ENCODE assay signal across 8 cellular contexts in the genomic region with DNA sequence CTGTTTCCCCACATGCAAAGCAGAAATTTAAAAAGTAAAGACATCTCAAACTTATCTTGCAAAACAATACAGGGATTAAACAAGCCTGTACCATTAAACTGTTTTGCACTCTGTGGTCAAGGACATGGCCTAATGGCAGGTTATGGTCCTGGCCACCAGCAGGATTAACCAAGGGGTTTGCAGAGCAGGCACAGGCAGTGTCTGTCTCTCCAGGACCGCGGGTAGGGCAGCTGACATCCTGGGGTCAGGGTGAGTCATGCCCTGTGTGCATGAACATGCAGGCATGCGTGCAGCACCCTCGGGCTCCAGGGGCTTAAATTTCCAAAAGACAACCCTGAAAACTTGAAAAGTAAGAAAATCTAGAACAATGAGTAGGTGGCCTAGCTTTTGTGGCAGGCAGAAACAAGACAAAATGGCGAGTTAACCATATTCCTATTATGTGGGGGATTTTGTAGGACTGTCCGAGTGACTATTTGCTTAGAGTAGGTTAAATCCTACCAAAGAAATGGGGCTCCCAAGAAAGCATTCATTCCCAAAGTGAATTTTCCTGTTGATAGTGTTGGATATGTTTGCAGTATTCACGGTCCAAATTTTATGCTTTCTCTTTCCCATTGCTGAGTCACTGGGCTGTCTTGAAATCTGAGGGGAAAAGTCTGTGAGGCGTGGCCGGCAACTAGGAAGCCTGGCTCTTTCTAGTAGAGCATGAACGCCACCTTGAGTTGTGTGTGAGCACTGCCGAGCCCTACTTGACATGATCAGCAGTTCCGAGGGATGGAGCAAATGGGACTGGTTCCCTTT.
DNase-seq lines count a peak whose midpoint lies in the region; ATAC-seq, FAIRE-seq and TF ChIP-seq lines count a peak whose summit lies in the region.

No MANE protein-coding gene starts in this region.

- H2AFZ ChIP-seq in endothelial cell of umbilical vein (ENCODE audit: low read depth, low read length) = peak overlapping the region; percentile 86
- H2AFZ ChIP-seq in mesenchymal stem cell (ENCODE audit: low read depth, low read length) = no peak overlapping the region

- peak overlapping the region in 1 of 2 experiments; percentile 42 for H3K4ac ChIP-seq in mesenchymal stem cell (ENCODE audit: low read depth in 1 of 2, low read length in 2 of 2)

- H4K20me1 ChIP-seq in endothelial cell of umbilical vein (replicated peaks; ENCODE audit: control insufficient read depth, extremely low read depth, insufficient read depth, low read length) = no peaks in the 10 kb centered on the region

- TF ChIP-seq CTCF in endothelial cell of umbilical vein (IDR thresholded peaks at IDR 0.05; ENCODE audit: extremely low read depth in 1 of 2, insufficient read depth in 1 of 2, low read depth in 1 of 2, low read length in 2 of 2) = peak; percentile 92 to 93

- ATAC-seq in GM19351 (IDR thresholded peaks at IDR 0.05; ENCODE audit: unreplicated experiment) (peak; percentile 87), HG03442 (IDR thresholded peaks at IDR 0.05; ENCODE audit: unreplicated experiment) (peak; percentile 92)

- H3K4me3 ChIP-seq in endothelial cell of umbilical vein (replicated peaks in 1 of 3; ENCODE audit: insufficient read depth in 1 of 3, low read depth in 1 of 3, low read length in 3 of 3) (peak overlapping the region; percentile 17 to 89 (median 73)), mesenchymal stem cell (ENCODE audit: insufficient read depth in 1 of 2, low read depth in 1 of 2, low read length in 2 of 2) (peak overlapping the region in 1 of 2 experiments; percentile 65)

- no peaks in the 10 kb centered on the region for H3K36me3 ChIP-seq in endothelial cell of umbilical vein (ENCODE audit: control insufficient read depth in 2 of 2, extremely low read depth in 1 of 2, insufficient read depth in 2 of 2, low read length in 2 of 2)
- H3K36me3 ChIP-seq in mesenchymal stem cell (ENCODE audit: control insufficient read depth in 1 of 2, insufficient read depth in 2 of 2, low read depth in 1 of 2, low read length in 2 of 2) = no peaks in the 10 kb centered on the region

- H4K91ac ChIP-seq in mesenchymal stem cell (ENCODE audit: low read length) = peak overlapping the region; percentile 77

- TF ChIP-seq POLR2A in endothelial cell of umbilical vein (IDR thresholded peaks at IDR 0.05; ENCODE audit: low read depth, low read length) = no peak

- no peak overlapping the region for H3K23ac ChIP-seq in mesenchymal stem cell (ENCODE audit: low read length in 2 of 2)

- H2BK12ac ChIP-seq in mesenchymal stem cell (ENCODE audit: low read length in 2 of 2) = peak overlapping the region in 1 of 2 experiments; percentile 37

- H3K79me1 ChIP-seq in mesenchymal stem cell (replicated peaks; ENCODE audit: low read length, poor library complexity, severe bottlenecking) = no peaks in the 10 kb centered on the region

- H2BK15ac ChIP-seq in mesenchymal stem cell (ENCODE audit: low read depth, poor library complexity, severe bottlenecking) = peak overlapping the region; percentile 60

- H3K9me3 ChIP-seq in endothelial cell of umbilical vein (replicated peaks; ENCODE audit: control insufficient read depth, insufficient read depth, low read length) (no peaks in the 10 kb centered on the region), mesenchymal stem cell (ENCODE audit: control insufficient read depth, low read length) (no peaks in the 10 kb centered on the region)

- no TSS peak for BruUV-seq in endothelial cell of umbilical vein (replicated peaks; lab: Mats Ljungman, UMichigan)

- H3K14ac ChIP-seq in mesenchymal stem cell (ENCODE audit: low read length in 2 of 2) = no peak overlapping the region

- intact Hi-C loops in endothelial cell of umbilical vein (cut with micrococcal nuclease) = loop anchor here (1.0 to 5.0 kb wide), 5 partner anchors 145 to 587 kb away; no protein-coding TSS in a partner anchor

- no peaks in the 10 kb centered on the region for H3K9me1 ChIP-seq in endothelial cell of umbilical vein (replicated peaks; ENCODE audit: control insufficient read depth, extremely low read depth, insufficient read depth, low read length)

- H3K18ac ChIP-seq in mesenchymal stem cell (ENCODE audit: low read depth in 1 of 2, low read length in 2 of 2) = peak overlapping the region; percentile 61 to 72

- POLR2A ChIA-PET in endothelial cell of umbilical vein (lab: Charles Lee) = no interaction called here

- dilution Hi-C loops in endothelial cell of umbilical vein (cut with MboI; ENCODE audit: extremely low pct_ligation_motif_present, low sequenced_read_pairs) = no loop called here

- H3K4me2 ChIP-seq in endothelial cell of umbilical vein (ENCODE audit: insufficient read depth, low read length) (peak overlapping the region; percentile 97), mesenchymal stem cell (ENCODE audit: low read length, poor library complexity, severe bottlenecking) (peak overlapping the region; percentile 44)

- CTCF ChIA-PET in endothelial cell of umbilical vein (lab: Charles Lee) = interaction anchor here (0.5 to 5.2 kb wide), 10 partner anchors 24 to 587 kb away, joined by 3 to 40 read pairs (median 3); a partner anchor contains a TSS

- DNase-seq in CD1c-positive myeloid dendritic cell (ENCODE audit: extremely low spot score) (peak; percentile 93), NCI-H345 treated with DMSO at 0.1 percent for 48 hours (lab: John Stamatoyannopoulos, UW; ENCODE audit: unreplicated experiment) (peak; percentile 84), endothelial cell of umbilical vein (ENCODE audit: low read depth, low spot score) (peak; percentile 91), mesenchymal stem cell (peak; percentile 94)
- peak; percentile 77 for DNase-seq in activated CD4-positive, alpha-beta T cell treated with anti-CD3 and anti-CD28 coated beads for 48 hours
- peak; percentile 40 to 47 for DNase-seq in stimulated activated CD8-positive, alpha-beta memory T cell treated with anti-CD3 and anti-CD28 coated beads, Interleukin-15, amount 100 ng/mL, for 48 hours (ENCODE audit: low read depth in 2 of 2)

- H3K27ac ChIP-seq in endothelial cell of umbilical vein (ENCODE audit: insufficient read depth, low read depth, low read length) (peak overlapping the region; percentile 90), mesenchymal stem cell (ENCODE audit: low read length, poor library complexity, severe bottlenecking) (peak overlapping the region; percentile 91)

- no peak overlapping the region for H2BK5ac ChIP-seq in mesenchymal stem cell (ENCODE audit: low read depth, low read length, poor library complexity, severe bottlenecking)

- peak overlapping the region; percentile 27 for H2BK120ac ChIP-seq in mesenchymal stem cell (ENCODE audit: low read depth, low read length)

- H3K79me2 ChIP-seq in endothelial cell of umbilical vein (ENCODE audit: control insufficient read depth, insufficient read depth, low read length) = no peaks in the 10 kb centered on the region

- WGBS in mesenchymal stem cell = 5% methylated on average over 12 of the region's 12 CpGs

- H3K9ac ChIP-seq in endothelial cell of umbilical vein (replicated peaks; ENCODE audit: extremely low read depth, insufficient read depth, low read length) (peak overlapping the region; percentile 82), mesenchymal stem cell (ENCODE audit: low read length) (peak overlapping the region; percentile 90)

- peak; percentile 94 for FAIRE-seq in endothelial cell of umbilical vein (lab: Jason Lieb, UNC)

- H3K4me1 ChIP-seq in endothelial cell of umbilical vein (ENCODE audit: control insufficient read depth, extremely low read depth, insufficient read depth, low read length) (peaks cover 9% of the 10 kb centered on the region), mesenchymal stem cell (ENCODE audit: control insufficient read depth, insufficient read depth, low read depth, low read length) (peaks cover 2% of the 10 kb centered on the region)

- H2AK5ac ChIP-seq in mesenchymal stem cell (ENCODE audit: low read length, severe bottlenecking) = no peak overlapping the region

- no peaks in the 10 kb centered on the region for H3K27me3 ChIP-seq in endothelial cell of umbilical vein (ENCODE audit: control insufficient read depth in 2 of 2, insufficient read depth in 2 of 2, low read length in 2 of 2)
- no peaks in the 10 kb centered on the region for H3K27me3 ChIP-seq in mesenchymal stem cell (ENCODE audit: control insufficient read depth in 1 of 2, insufficient read depth in 1 of 2, low read length in 2 of 2)

- peak overlapping the region; percentile 52 for H4K8ac ChIP-seq in mesenchymal stem cell (ENCODE audit: low read length)

TF ChIP-seq in endothelial cell of umbilical vein, 7 proteins besides CTCF, POLR2A, EP300 and RAD21:
- TF ChIP-seq EZH2 (IDR thresholded peaks at IDR 0.05; ENCODE audit: borderline replicate concordance, low read depth, low read length, severe bottlenecking) = no peak
- TF ChIP-seq, protein P1, sequence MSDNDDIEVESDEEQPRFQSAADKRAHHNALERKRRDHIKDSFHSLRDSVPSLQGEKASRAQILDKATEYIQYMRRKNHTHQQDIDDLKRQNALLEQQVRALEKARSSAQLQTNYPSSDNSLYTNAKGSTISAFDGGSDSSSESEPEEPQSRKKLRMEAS (IDR thresholded peaks at IDR 0.05; ENCODE audit: insufficient read depth, insufficient read length) = no peak
- TF ChIP-seq GATA2 (IDR thresholded peaks at IDR 0.05; ENCODE audit: insufficient read depth, insufficient read length, low read depth, low read length) = no peak
- peak; percentile 73 for TF ChIP-seq MYC (IDR thresholded peaks at IDR 0.05; ENCODE audit: low read depth, low read length)
- peak; percentile 89 for TF ChIP-seq FOS (IDR thresholded peaks at IDR 0.05; ENCODE audit: borderline replicate concordance, insufficient read depth, low read length)
- TF ChIP-seq POLR2AphosphoS5 (IDR thresholded peaks at IDR 0.05; ENCODE audit: insufficient read depth, low read depth, low read length) = peak; percentile 41
- TF ChIP-seq JUN (IDR thresholded peaks at IDR 0.05; ENCODE audit: borderline replicate concordance, insufficient read depth, insufficient read length, low read depth) = peak; percentile 58

Comparison
In these comparisons a context has a peak if more than half of its experiments do, and no peak if none do; other contexts are left out.
1. DNase-seq: peak in every context shown above with its lines; median percentile 94 in mesenchymal stem cell; 93 in CD1c-positive myeloid dendritic cell; 91 in endothelial cell of umbilical vein; 84 in NCI-H345 treated with DMSO at 0.1 percent for 48 hours; 77 in activated CD4-positive, alpha-beta T cell treated with anti-CD3 and anti-CD28 coated beads for 48 hours; 44 in stimulated activated CD8-positive, alpha-beta memory T cell treated with anti-CD3 and anti-CD28 coated beads, Interleukin-15, amount 100 ng/mL, for 48 hours.